In genomic region chr9:85940832-85941616, GRCh38 we compare ENCODE assay signal across 1 cellular context.
TF ChIP-seq lines count a peak whose summit lies in the region.

TSS of gene NAA35 (plus strand) at chr9:85941146. CDS start at chr9:85942160, 1,014 bp downstream.

TF ChIP-seq in HepG2, 621 proteins besides CTCF, POLR2A, EP300 and RAD21 (continued from another document and continues in another):
- no peak for TF ChIP-seq STAT6 (CRISPR knock-in tag; IDR thresholded peaks at IDR 0.05; ENCODE audit: borderline replicate concordance)
- TF ChIP-seq MAZ (IDR thresholded peaks at IDR 0.05; ENCODE audit: borderline replicate concordance, low read depth, low read length): peak; percentile 90
- TF ChIP-seq MAZ (CRISPR knock-in tag; IDR thresholded peaks at IDR 0.05; ENCODE audit: low read depth): peak; percentile 84; the same call in 1 of the 2 replicates
- TF ChIP-seq TOPORS (CRISPR knock-in tag; IDR thresholded peaks at IDR 0.05): 0 out of 2 replicates have a peak, but pooled peaks have one; percentile 37
- no peak for TF ChIP-seq ZMYM2 (CRISPR knock-in tag; IDR thresholded peaks at IDR 0.05)
- TF ChIP-seq RARG (CRISPR knock-in tag; IDR thresholded peaks at IDR 0.05; ENCODE audit: low read depth): no peak
- TF ChIP-seq MEF2D (CRISPR knock-in tag; IDR thresholded peaks at IDR 0.05): no peak; the same call in 1 of the 2 replicates
- peak; percentile 61; the same call in 2 of the 3 replicates for TF ChIP-seq MXI1 (IDR thresholded peaks at IDR 0.05; ENCODE audit: borderline replicate concordance, low read depth, low read length)
- TF ChIP-seq POGK (CRISPR knock-in tag; conservative IDR thresholded peaks at IDR 0.05): peak; percentile 37; the same call in 1 of the 2 replicates
- TF ChIP-seq ZBTB2 (CRISPR knock-in tag; IDR thresholded peaks at IDR 0.05; ENCODE audit: low read depth): peak; percentile 99
- no peak for TF ChIP-seq ZNF484 (CRISPR knock-in tag; IDR thresholded peaks at IDR 0.05; ENCODE audit: borderline replicate concordance, low read depth)
- peak; percentile 71 for TF ChIP-seq ATF1 (CRISPR knock-in tag; IDR thresholded peaks at IDR 0.05)
- TF ChIP-seq ZNF451 (CRISPR knock-in tag; IDR thresholded peaks at IDR 0.05): 0 out of 2 replicates have a peak, but pooled peaks have one; percentile 47
- no peak for TF ChIP-seq ZNF83 (CRISPR knock-in tag; IDR thresholded peaks at IDR 0.05; ENCODE audit: borderline replicate concordance)
- TF ChIP-seq SIX1 (CRISPR knock-in tag; IDR thresholded peaks at IDR 0.05; ENCODE audit: borderline replicate concordance): no peak
- peak; percentile 72; the same call in 1 of the 2 replicates for TF ChIP-seq ZFP1 (CRISPR knock-in tag; IDR thresholded peaks at IDR 0.05)
- peak; percentile 90 for TF ChIP-seq HNRNPLL (IDR thresholded peaks at IDR 0.05; ENCODE audit: low read depth, low read length, poor library complexity, severe bottlenecking)
- peak; percentile 79 for TF ChIP-seq HDAC1 (CRISPR knock-in tag; IDR thresholded peaks at IDR 0.05)
- peak; percentile 49 for TF ChIP-seq PHF21A (CRISPR knock-in tag; IDR thresholded peaks at IDR 0.05)
- peak; percentile 55; the same call in 1 of the 2 replicates for TF ChIP-seq KDM3A (CRISPR knock-in tag; IDR thresholded peaks at IDR 0.05; ENCODE audit: low read depth)
- TF ChIP-seq FOXO4 (CRISPR knock-in tag; conservative IDR thresholded peaks at IDR 0.05): no peak
- no peak for TF ChIP-seq HMG20B (CRISPR knock-in tag; conservative IDR thresholded peaks at IDR 0.05)
- peak; percentile 46; the same call in 1 of the 2 replicates for TF ChIP-seq NCOA1 (CRISPR knock-in tag; IDR thresholded peaks at IDR 0.05)
- TF ChIP-seq ZKSCAN8 (CRISPR knock-in tag; IDR thresholded peaks at IDR 0.05; ENCODE audit: borderline replicate concordance): no peak
- peak; percentile 25; the same call in 1 of the 2 replicates for TF ChIP-seq NFYC (CRISPR knock-in tag; IDR thresholded peaks at IDR 0.05)
- peak; percentile 27 for TF ChIP-seq AGO1 (IDR thresholded peaks at IDR 0.05; ENCODE audit: low read depth, low read length, poor library complexity, severe bottlenecking)
- TF ChIP-seq ZNF138 (CRISPR knock-in tag; IDR thresholded peaks at IDR 0.05; ENCODE audit: low read depth): peak; percentile 65; the same call in 1 of the 2 replicates
- TF ChIP-seq ZSCAN9 (CRISPR knock-in tag; IDR thresholded peaks at IDR 0.05; ENCODE audit: borderline replicate concordance): no peak
- 0 out of 2 replicates have a peak, but pooled peaks have one; percentile 13 for TF ChIP-seq CENPBD1 (CRISPR knock-in tag; IDR thresholded peaks at IDR 0.05; ENCODE audit: borderline replicate concordance, low read depth)
- peak; percentile 88 for TF ChIP-seq MXD1 (CRISPR knock-in tag; IDR thresholded peaks at IDR 0.05)
- no peak for TF ChIP-seq ZC3H4 (CRISPR knock-in tag; IDR thresholded peaks at IDR 0.05; ENCODE audit: borderline replicate concordance)
- peak; percentile 83; the same call in 1 of the 2 replicates for TF ChIP-seq HOMEZ (CRISPR knock-in tag; IDR thresholded peaks at IDR 0.05; ENCODE audit: low read depth)
- TF ChIP-seq ZNF768 (CRISPR knock-in tag; IDR thresholded peaks at IDR 0.05): peak; percentile 57; the same call in 1 of the 2 replicates
- TF ChIP-seq SATB2 (CRISPR knock-in tag; IDR thresholded peaks at IDR 0.05): no peak
- TF ChIP-seq HNF1B (CRISPR knock-in tag; IDR thresholded peaks at IDR 0.05): peak; percentile 80
- 0 out of 2 replicates have a peak, but pooled peaks have one; percentile 44 for TF ChIP-seq ZNF329 (CRISPR knock-in tag; IDR thresholded peaks at IDR 0.05; ENCODE audit: low read depth)
- peak; percentile 50; the same call in 1 of the 2 replicates for TF ChIP-seq ZXDC (CRISPR knock-in tag; IDR thresholded peaks at IDR 0.05)
- TF ChIP-seq SAP130 (CRISPR knock-in tag; IDR thresholded peaks at IDR 0.05; ENCODE audit: low read depth): peak; percentile 87
- TF ChIP-seq BRD4 (CRISPR knock-in tag; IDR thresholded peaks at IDR 0.05): no peak
- TF ChIP-seq ZEB1 (IDR thresholded peaks at IDR 0.05; ENCODE audit: insufficient replicate concordance, low read depth): peak; percentile 54
- TF ChIP-seq ZNF20 (CRISPR knock-in tag; IDR thresholded peaks at IDR 0.05): no peak
- TF ChIP-seq XRCC5 (optimal IDR thresholded peaks at IDR 0.05; ENCODE audit: low read length): no peak
- TF ChIP-seq ZBTB26 (CRISPR knock-in tag; IDR thresholded peaks at IDR 0.05; ENCODE audit: borderline replicate concordance): no peak; the same call in 1 of the 2 replicates
- TF ChIP-seq SKI (IDR thresholded peaks at IDR 0.05; ENCODE audit: partially characterized antibody): peak; percentile 24
- no peak for TF ChIP-seq BRF2 (CRISPR knock-in tag; IDR thresholded peaks at IDR 0.05)
- TF ChIP-seq ZNF724P (CRISPR knock-in tag; IDR thresholded peaks at IDR 0.05; ENCODE audit: borderline replicate concordance): no peak
- TF ChIP-seq ZNF589 (CRISPR knock-in tag; conservative IDR thresholded peaks at IDR 0.05): no peak
- TF ChIP-seq ZNF674 (CRISPR knock-in tag; IDR thresholded peaks at IDR 0.05; ENCODE audit: low read depth): no peak
